Comparison of ENCODE assay signal across 17 cellular contexts in the genomic region with DNA sequence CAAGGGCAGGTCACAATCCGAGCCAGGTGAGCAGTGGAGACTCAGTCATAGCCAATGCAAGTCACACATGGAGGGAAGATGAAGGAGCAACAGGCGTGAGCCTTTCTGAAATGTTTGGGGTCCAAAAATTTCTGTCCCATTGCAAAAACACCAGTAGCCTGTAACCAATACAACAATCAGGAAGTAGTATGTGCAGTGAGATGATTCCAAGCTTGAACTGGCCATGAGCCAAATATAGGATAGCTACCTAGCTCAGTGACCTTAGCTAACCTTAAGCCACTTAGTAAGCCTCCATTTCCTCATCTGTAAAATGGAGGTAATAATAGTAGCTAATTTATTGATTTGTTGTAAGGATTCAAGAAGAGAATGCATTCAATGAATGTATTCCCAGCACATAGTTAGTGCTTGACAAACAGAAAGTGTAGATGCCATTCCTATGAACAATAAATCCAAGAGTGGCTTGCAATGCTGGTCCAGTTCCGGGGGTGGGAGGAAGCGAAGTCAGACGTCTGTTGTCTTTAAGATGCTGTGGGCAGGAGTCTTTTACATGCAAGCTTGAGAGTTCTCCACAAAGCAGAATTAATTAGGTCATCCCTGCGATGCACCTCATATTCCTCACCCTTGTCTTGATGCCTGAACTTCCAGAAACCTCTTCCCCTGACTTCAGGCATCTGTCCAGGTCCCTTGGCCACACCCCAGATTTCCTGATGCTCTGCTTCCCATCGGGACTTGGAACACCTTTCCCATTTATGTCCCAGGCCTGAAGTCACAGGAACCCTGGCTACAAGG.
DNase-seq lines count a peak whose midpoint lies in the region; FAIRE-seq and TF ChIP-seq lines count a peak whose summit lies in the region.
"Had no signal": no experiment of that assay in that cellular context is flagged by ENCODE, and none has a peak within 500 bp of the region (broad histone marks: within the 10 kb centered on the region; RNA-seq: fewer than 3 reads in every experiment).

No MANE protein-coding gene starts in this region.

- H3K27me3 ChIP-seq in A673 (replicated peaks; ENCODE audit: insufficient read depth, low read depth, low read length, poor library complexity) (no peaks in the 10 kb centered on the region), PC-9 (ENCODE audit: insufficient read depth, low read depth) (no peaks in the 10 kb centered on the region)
- H3K27me3 ChIP-seq: ascending aorta, right lobe of liver, suprapubic skin had no signal

- POLR2A ChIA-PET in A673 (lab: Charles Lee; ENCODE audit: low non-redundant PET) (no interaction called here), PC-9 (lab: Charles Lee; ENCODE audit: unreplicated experiment) (no interaction called here)

- intact Hi-C loops in A673 (cut with micrococcal nuclease; ENCODE audit: unreplicated experiment) (no loop called here), kidney (cut with DNase I) (no loop called here), PC-9 (cut with micrococcal nuclease; ENCODE audit: unreplicated experiment) (no loop called here)

- H2AFZ ChIP-seq in PC-9: no peak overlapping the region

- H3F3A ChIP-seq in PC-9 (ENCODE audit: insufficient read depth, low read depth): no peaks in the 10 kb centered on the region

- H3K4me1 ChIP-seq in A673 (ENCODE audit: insufficient read depth, low read length, poor library complexity, severe bottlenecking) (no peaks in the 10 kb centered on the region), kidney (ENCODE audit: control insufficient read depth in 1 of 2, insufficient read depth in 1 of 2, low read depth in 1 of 2, low read length in 2 of 2) (no peaks in the 10 kb centered on the region), PC-9 (replicated peaks; ENCODE audit: insufficient read depth) (peaks cover 10% of the 10 kb centered on the region; the same call in 1 of the 2 replicates)
- H3K4me1 ChIP-seq: ascending aorta, right lobe of liver had no signal

- no peaks in the 10 kb centered on the region for H3K36me3 ChIP-seq in A673 (ENCODE audit: insufficient read depth, low read length, poor library complexity, severe bottlenecking)
- H3K36me3 ChIP-seq in kidney (ENCODE audit: control insufficient read depth in 1 of 2, insufficient read depth in 2 of 2, low read length in 2 of 2): no peaks in the 10 kb centered on the region
- H3K36me3 ChIP-seq in PC-9 (ENCODE audit: low read depth): no peaks in the 10 kb centered on the region
- H3K36me3 ChIP-seq: ascending aorta, right lobe of liver, suprapubic skin had no signal

- CTCF ChIA-PET in A673 (lab: Charles Lee): no interaction called here
- CTCF ChIA-PET in PC-9 (lab: Charles Lee): interaction anchor here (0.6 kb wide), 1 partner anchor 507 kb away, joined by 4 read pairs; no protein-coding TSS in a partner anchor

- no peaks in the 10 kb centered on the region for H3K9me2 ChIP-seq in PC-9 (ENCODE audit: insufficient read depth)

- no peak for FAIRE-seq in RCC 7860 (lab: Jason Lieb, UNC)
- FAIRE-seq in kidney (lab: Jason Lieb, UNC): no peak
- FAIRE-seq: endothelial cell of umbilical vein, TTC549 had no signal

- no peaks in the 10 kb centered on the region for H4K20me1 ChIP-seq in PC-9 (ENCODE audit: insufficient read depth)

- H3K9me3 ChIP-seq in A673 (ENCODE audit: low read depth, low read length, poor library complexity, severe bottlenecking): no peaks in the 10 kb centered on the region
- H3K9me3 ChIP-seq in kidney (ENCODE audit: control insufficient read depth in 1 of 2, low read length in 2 of 2): no peaks in the 10 kb centered on the region
- no peaks in the 10 kb centered on the region for H3K9me3 ChIP-seq in PC-9 (ENCODE audit: insufficient read depth, low read depth)
- H3K9me3 ChIP-seq: ascending aorta, right lobe of liver, suprapubic skin had no signal

- BruUV-seq in A673 (replicated peaks; lab: Mats Ljungman, UMichigan): no TSS peak
- BruUV-seq in PC-9 (replicated peaks; lab: Mats Ljungman, UMichigan): no TSS peak

- no peaks in the 10 kb centered on the region for H3K79me2 ChIP-seq in PC-9 (ENCODE audit: low read depth)

- DNase-seq in GM04504 (ENCODE audit: low read depth) (peak; percentile 29), RCC 7860 (ENCODE audit: low spot score) (peak; percentile 9), epithelial cell of esophagus (ENCODE audit: low read depth) (peak; percentile 58), skeletal muscle cell (ENCODE audit: low read depth) (peak; percentile 56), A673 (ENCODE audit: low spot score) (no peak), kidney (no peak), PC-9 (no peak)
- DNase-seq: DMS 273 treated with DMSO at 0.1 percent for 48 hours, MM.1S, naive B cell, NCI-H2227 treated with DMSO at 0.1 percent for 48 hours, right lobe of liver had no signal

- H3K9ac ChIP-seq in kidney (ENCODE audit: low read length in 2 of 2): no peak overlapping the region

- TF ChIP-seq CTCF in epithelial cell of esophagus (IDR thresholded peaks at IDR 0.05; ENCODE audit: insufficient read depth, low read depth, low read length, missing control alignments) (no peak), A673 (conservative IDR thresholded peaks at IDR 0.05; ENCODE audit: low read depth, low read length) (no peak), kidney (IDR thresholded peaks at IDR 0.05; ENCODE audit: borderline replicate concordance, extremely low read depth, insufficient read depth) (no peak), PC-9 (conservative IDR thresholded peaks at IDR 0.05) (no peak)

- no peak overlapping the region for H3K27ac ChIP-seq in A673 (ENCODE audit: low read depth, low read length, poor library complexity, severe bottlenecking)
- H3K27ac ChIP-seq in kidney (ENCODE audit: low read depth in 2 of 2, low read length in 2 of 2): no peak overlapping the region
- no peak overlapping the region for H3K27ac ChIP-seq in PC-9
- H3K27ac ChIP-seq: ascending aorta, right lobe of liver, RWPE1, suprapubic skin had no signal

- H3K4me2 ChIP-seq in PC-9: no peak overlapping the region

- H3K4me3 ChIP-seq in epithelial cell of esophagus (ENCODE audit: low read length): no peak overlapping the region
- H3K4me3 ChIP-seq in skeletal muscle cell (ENCODE audit: low read depth, low read length): no peak overlapping the region
- no peak overlapping the region for H3K4me3 ChIP-seq in A673 (ENCODE audit: low read depth, low read length, poor library complexity, severe bottlenecking)
- H3K4me3 ChIP-seq in kidney (ENCODE audit: low read length in 2 of 2): no peak overlapping the region
- H3K4me3 ChIP-seq in PC-9: no peak overlapping the region
- H3K4me3 ChIP-seq: ascending aorta, right lobe of liver, suprapubic skin had no signal

Comparison
In these comparisons a context has a peak if more than half of its experiments do, and no peak if none do; other contexts are left out.
1. DNase-seq: peak in GM04504 (single experiment), RCC 7860 (single experiment), epithelial cell of esophagus (single experiment) and skeletal muscle cell (single experiment); none in A673 (single experiment), kidney (single experiment) and PC-9 (0 of 2).